ENCODE assay signal across 23 cellular contexts in the genomic region with DNA sequence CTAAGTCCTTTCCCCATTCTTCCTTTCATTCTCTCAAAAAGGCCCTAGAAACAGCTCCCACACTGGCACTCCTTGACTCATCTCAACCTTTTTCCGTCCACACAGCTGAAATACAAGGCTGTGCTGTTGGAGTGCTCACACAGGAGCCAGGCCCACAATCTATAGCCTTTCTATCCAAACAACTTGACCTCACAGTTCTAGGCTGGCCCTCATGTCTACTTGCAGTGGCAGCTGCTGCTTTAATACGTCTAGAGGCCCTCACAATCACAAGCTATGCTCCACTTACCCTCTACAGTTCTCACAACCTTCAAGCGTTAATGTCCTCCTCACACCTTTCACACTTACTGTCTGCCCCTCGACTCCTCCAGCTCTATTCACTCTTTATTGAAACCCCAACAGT. TPM values are rescaled to one million over a fixed set of nuclear protein-coding genes. Genes with fewer than 3 reads are reported as not detected.
"Had no signal": no experiment of that assay in that cellular context is flagged by ENCODE, and none has a peak within 500 bp of the region (broad histone marks: within the 10 kb centered on the region; RNA-seq: fewer than 3 reads in every experiment).

No MANE protein-coding gene starts in this region.

- H3K27me3 ChIP-seq: MG63 had no signal

- H3K9me3 ChIP-seq: MG63, SK-N-SH had no signal

- FAIRE-seq: RCC 7860 had no signal

- H3K4me3 ChIP-seq: MG63 had no signal

- H3K4me2 ChIP-seq: SK-N-SH had no signal

- H3K36me3 ChIP-seq: MG63 had no signal

- DNase-seq: Karpas-422, KBM-7, MG63, NCI-H1092, NCI-H1105 treated with DMSO at 0.1 percent for 48 hours, NCI-H1417 treated with DMSO at 0.1 percent for 48 hours, NCI-H187, NCI-H2029, NCI-H2081 treated with DMSO at 0.1 percent for 48 hours, NCI-H2171, NCI-H226, NCI-H446, NCI-H510A, NCI-H524 treated with DMSO at 0.1 percent for 48 hours, NCI-H69, NCI-H774, Right ventricle myocardium superior, RPMI8226, SIG-M5, SK-N-SH, SW 1271 had no signal

- H3K9ac ChIP-seq: SK-N-SH had no signal

RNA-seq across cellular contexts. Expression of a gene that starts 12.0 kb away (rescaled TPM):
- total RNA-seq: SK-MEL-5 had no signal

RNA-seq across cellular contexts. Expression of a gene that starts 12.2 kb away (rescaled TPM):
- total RNA-seq: SK-MEL-5 had no signal

RNA-seq across cellular contexts. Expression of a gene that starts 30.3 kb away (rescaled TPM):
- total RNA-seq: SK-MEL-5 had no signal
